In the genomic region with DNA sequence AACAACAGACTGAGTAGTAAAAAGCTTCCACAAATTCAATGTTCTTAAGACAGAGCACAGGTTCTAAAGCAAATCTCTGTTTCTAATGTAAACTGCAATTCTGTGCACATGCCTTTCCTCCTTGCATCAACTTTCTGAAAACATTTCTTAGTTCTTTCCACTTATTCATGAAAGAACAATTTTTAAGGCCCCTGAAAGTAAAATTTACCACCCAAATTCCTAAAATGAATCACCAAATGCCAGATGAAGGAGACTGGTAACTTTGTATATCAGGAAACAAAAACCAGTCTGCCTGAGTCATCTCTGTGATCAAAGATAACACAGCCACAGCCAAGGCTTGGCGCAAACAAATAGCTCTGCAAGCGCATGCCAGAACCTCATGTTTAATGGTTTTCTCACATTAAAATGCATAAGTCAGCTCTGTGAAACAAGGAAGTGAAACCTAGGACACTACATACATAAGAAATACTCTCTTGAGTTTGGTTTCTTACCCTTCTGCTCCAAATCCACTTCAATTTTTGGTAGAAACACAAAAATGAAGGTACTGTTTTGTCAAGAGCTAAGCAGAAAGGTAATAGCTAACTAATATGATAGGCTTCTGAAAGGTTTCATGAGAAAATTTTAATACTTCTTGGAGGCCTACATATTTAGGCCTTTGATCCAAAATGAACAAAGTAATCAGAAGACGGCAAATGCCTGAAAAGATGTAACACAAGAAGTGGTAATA, we compare ENCODE assay signal across 1 cellular context.
TF ChIP-seq lines count a peak whose summit lies in the region.

No MANE protein-coding gene starts in this region.

TF ChIP-seq in K562, 482 proteins besides CTCF, POLR2A, EP300 and RAD21 (continued from another document and continues in another):
- TF ChIP-seq, protein P1, sequence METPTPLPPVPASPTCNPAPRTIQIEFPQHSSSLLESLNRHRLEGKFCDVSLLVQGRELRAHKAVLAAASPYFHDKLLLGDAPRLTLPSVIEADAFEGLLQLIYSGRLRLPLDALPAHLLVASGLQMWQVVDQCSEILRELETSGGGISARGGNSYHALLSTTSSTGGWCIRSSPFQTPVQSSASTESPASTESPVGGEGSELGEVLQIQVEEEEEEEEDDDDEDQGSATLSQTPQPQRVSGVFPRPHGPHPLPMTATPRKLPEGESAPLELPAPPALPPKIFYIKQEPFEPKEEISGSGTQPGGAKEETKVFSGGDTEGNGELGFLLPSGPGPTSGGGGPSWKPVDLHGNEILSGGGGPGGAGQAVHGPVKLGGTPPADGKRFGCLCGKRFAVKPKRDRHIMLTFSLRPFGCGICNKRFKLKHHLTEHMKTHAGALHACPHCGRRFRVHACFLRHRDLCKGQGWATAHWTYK (CRISPR knock-in tag; IDR thresholded peaks at IDR 0.05), result peak; percentile 45; the same call in 1 of the 2 replicates
- TF ChIP-seq NFE2 (IDR thresholded peaks at IDR 0.05; ENCODE audit: low read depth) (peak; percentile 95), FOSL1 (tag; conservative IDR thresholded peaks at IDR 0.05) (peak; percentile 98), ZNF444 (CRISPR knock-in tag; IDR thresholded peaks at IDR 0.05) (no peak), CAMTA2 (CRISPR knock-in tag; conservative IDR thresholded peaks at IDR 0.05) (no peak), TGIF2 (CRISPR knock-in tag; IDR thresholded peaks at IDR 0.05) (no peak), ZNF551 (CRISPR knock-in tag; IDR thresholded peaks at IDR 0.05) (no peak), LCOR (CRISPR knock-in tag; IDR thresholded peaks at IDR 0.05) (peak; percentile 19; the same call in 1 of the 2 replicates), CBFA2T2 (conservative IDR thresholded peaks at IDR 0.05) (peak; percentile 69), ZZZ3 (IDR thresholded peaks at IDR 0.05) (no peak), PHB2 (IDR thresholded peaks at IDR 0.05; ENCODE audit: low read depth) (no peak), SP2 (IDR thresholded peaks at IDR 0.05; ENCODE audit: extremely low read depth, low read depth, low read length, poor library complexity, severe bottlenecking) (no peak), MTA2 (IDR thresholded peaks at IDR 0.05; ENCODE audit: low read depth) (peak; percentile 61), NFIC (IDR thresholded peaks at IDR 0.05) (peak; percentile 38), ZNF133 (CRISPR knock-in tag; IDR thresholded peaks at IDR 0.05) (no peak), FOXJ2 (tag; IDR thresholded peaks at IDR 0.05) (0 out of 2 replicates have a peak, but pooled peaks have one; percentile 60), NFE2L1 (tag; IDR thresholded peaks at IDR 0.05; ENCODE audit: borderline replicate concordance, low read depth) (no peak), ZNF766 (CRISPR knock-in tag; conservative IDR thresholded peaks at IDR 0.05) (peak; percentile 88; the same call in 1 of the 2 replicates), ZNF707 (CRISPR knock-in tag; conservative IDR thresholded peaks at IDR 0.05) (no peak), ZKSCAN8 (CRISPR knock-in tag; IDR thresholded peaks at IDR 0.05) (peak; percentile 73; the same call in 1 of the 2 replicates), ZNF232 (CRISPR knock-in tag; IDR thresholded peaks at IDR 0.05) (no peak), ZKSCAN1 (IDR thresholded peaks at IDR 0.05; ENCODE audit: low read depth, low read length) (0 out of 2 replicates have a peak, but pooled peaks have one; percentile 24), RAD51 (IDR thresholded peaks at IDR 0.05; ENCODE audit: borderline replicate concordance, low read depth) (peak; percentile 63), ZNF311 (CRISPR knock-in tag; IDR thresholded peaks at IDR 0.05) (no peak), ZNF589 (CRISPR knock-in tag; IDR thresholded peaks at IDR 0.05; ENCODE audit: low read depth) (peak; percentile 93), CBX1 (IDR thresholded peaks at IDR 0.05; ENCODE audit: low read depth) (no peak), MAFG (tag; conservative IDR thresholded peaks at IDR 0.05) (peak; percentile 80), HMG20B (CRISPR knock-in tag; IDR thresholded peaks at IDR 0.05) (no peak), FOXA3 (CRISPR knock-in tag; conservative IDR thresholded peaks at IDR 0.05 in 1 of 2, IDR thresholded peaks at IDR 0.05 in 1 of 2) (peak in 1 of 2 experiments; percentile 29; a peak in 1 of 4 replicates), HIVEP1 (CRISPR knock-in tag; IDR thresholded peaks at IDR 0.05) (no peak), U2AF1 (optimal IDR thresholded peaks at IDR 0.05; ENCODE audit: low read depth, low read length) (no peak), ZNF507 (tag; conservative IDR thresholded peaks at IDR 0.05) (no peak), TCF7L2 (IDR thresholded peaks at IDR 0.05; ENCODE audit: low read depth, low read length) (no peak), ZNF764 (CRISPR knock-in tag; IDR thresholded peaks at IDR 0.05; ENCODE audit: low read depth) (no peak), SRSF1 (IDR thresholded peaks at IDR 0.05; ENCODE audit: low read depth, low read length) (no peak), CC2D1A (IDR thresholded peaks at IDR 0.05) (no peak), EWSR1 (IDR thresholded peaks at IDR 0.05; ENCODE audit: borderline replicate concordance, low read depth, partially characterized antibody) (no peak), NELFE (IDR thresholded peaks at IDR 0.05; ENCODE audit: insufficient read depth, insufficient read length) (no peak), EZH2 (IDR thresholded peaks at IDR 0.05; ENCODE audit: borderline replicate concordance, low read depth, low read length) (no peak), ZNF282 (CRISPR knock-in tag; IDR thresholded peaks at IDR 0.05) (no peak), JUN (IDR thresholded peaks at IDR 0.05; ENCODE audit: borderline replicate concordance, low read depth, low read length) (peak; percentile 93), JUN (CRISPR knock-in tag; IDR thresholded peaks at IDR 0.05; ENCODE audit: borderline replicate concordance) (no peak), ZEB2 (IDR thresholded peaks at IDR 0.05) (no peak)
- TF ChIP-seq, protein P2, sequence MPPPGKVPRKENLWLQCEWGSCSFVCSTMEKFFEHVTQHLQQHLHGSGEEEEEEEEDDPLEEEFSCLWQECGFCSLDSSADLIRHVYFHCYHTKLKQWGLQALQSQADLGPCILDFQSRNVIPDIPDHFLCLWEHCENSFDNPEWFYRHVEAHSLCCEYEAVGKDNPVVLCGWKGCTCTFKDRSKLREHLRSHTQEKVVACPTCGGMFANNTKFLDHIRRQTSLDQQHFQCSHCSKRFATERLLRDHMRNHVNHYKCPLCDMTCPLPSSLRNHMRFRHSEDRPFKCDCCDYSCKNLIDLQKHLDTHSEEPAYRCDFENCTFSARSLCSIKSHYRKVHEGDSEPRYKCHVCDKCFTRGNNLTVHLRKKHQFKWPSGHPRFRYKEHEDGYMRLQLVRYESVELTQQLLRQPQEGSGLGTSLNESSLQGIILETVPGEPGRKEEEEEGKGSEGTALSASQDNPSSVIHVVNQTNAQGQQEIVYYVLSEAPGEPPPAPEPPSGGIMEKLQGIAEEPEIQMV (tag; conservative IDR thresholded peaks at IDR 0.05; ENCODE audit: low read depth), result no peak
- TF ChIP-seq, protein P3, sequence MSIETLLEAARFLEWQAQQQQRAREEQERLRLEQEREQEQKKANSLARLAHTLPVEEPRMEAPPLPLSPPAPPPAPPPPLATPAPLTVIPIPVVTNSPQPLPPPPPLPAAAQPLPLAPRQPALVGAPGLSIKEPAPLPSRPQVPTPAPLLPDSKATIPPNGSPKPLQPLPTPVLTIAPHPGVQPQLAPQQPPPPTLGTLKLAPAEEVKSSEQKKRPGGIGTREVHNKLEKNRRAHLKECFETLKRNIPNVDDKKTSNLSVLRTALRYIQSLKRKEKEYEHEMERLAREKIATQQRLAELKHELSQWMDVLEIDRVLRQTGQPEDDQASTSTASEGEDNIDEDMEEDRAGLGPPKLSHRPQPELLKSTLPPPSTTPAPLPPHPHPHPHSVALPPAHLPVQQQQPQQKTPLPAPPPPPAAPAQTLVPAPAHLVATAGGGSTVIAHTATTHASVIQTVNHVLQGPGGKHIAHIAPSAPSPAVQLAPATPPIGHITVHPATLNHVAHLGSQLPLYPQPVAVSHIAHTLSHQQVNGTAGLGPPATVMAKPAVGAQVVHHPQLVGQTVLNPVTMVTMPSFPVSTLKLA (conservative IDR thresholded peaks at IDR 0.05), result peak in 1 of 2 experiments; percentile 16; a peak in 1 of 4 replicates
- TF ChIP-seq, protein P4, sequence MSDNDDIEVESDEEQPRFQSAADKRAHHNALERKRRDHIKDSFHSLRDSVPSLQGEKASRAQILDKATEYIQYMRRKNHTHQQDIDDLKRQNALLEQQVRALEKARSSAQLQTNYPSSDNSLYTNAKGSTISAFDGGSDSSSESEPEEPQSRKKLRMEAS (CRISPR knock-in tag; IDR thresholded peaks at IDR 0.05), result no peak; the same call in 1 of the 2 replicates
- TF ChIP-seq, protein P5, sequence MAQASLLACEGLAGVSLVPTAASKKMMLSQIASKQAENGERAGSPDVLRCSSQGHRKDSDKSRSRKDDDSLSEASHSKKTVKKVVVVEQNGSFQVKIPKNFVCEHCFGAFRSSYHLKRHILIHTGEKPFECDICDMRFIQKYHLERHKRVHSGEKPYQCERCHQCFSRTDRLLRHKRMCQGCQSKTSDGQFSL (CRISPR knock-in tag; IDR thresholded peaks at IDR 0.05), result no peak
- TF ChIP-seq, protein P5 (tag; IDR thresholded peaks at IDR 0.05), result no peak
- TF ChIP-seq, protein P6, sequence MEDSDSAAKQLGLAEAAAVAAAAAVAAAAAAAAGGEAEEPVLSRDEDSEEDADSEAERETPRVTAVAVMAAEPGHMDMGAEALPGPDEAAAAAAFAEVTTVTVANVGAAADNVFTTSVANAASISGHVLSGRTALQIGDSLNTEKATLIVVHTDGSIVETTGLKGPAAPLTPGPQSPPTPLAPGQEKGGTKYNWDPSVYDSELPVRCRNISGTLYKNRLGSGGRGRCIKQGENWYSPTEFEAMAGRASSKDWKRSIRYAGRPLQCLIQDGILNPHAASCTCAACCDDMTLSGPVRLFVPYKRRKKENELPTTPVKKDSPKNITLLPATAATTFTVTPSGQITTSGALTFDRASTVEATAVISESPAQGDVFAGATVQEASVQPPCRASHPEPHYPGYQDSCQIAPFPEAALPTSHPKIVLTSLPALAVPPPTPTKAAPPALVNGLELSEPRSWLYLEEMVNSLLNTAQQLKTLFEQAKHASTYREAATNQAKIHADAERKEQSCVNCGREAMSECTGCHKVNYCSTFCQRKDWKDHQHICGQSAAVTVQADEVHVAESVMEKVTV (CRISPR knock-in tag; IDR thresholded peaks at IDR 0.05), result no peak
- TF ChIP-seq, protein P7, sequence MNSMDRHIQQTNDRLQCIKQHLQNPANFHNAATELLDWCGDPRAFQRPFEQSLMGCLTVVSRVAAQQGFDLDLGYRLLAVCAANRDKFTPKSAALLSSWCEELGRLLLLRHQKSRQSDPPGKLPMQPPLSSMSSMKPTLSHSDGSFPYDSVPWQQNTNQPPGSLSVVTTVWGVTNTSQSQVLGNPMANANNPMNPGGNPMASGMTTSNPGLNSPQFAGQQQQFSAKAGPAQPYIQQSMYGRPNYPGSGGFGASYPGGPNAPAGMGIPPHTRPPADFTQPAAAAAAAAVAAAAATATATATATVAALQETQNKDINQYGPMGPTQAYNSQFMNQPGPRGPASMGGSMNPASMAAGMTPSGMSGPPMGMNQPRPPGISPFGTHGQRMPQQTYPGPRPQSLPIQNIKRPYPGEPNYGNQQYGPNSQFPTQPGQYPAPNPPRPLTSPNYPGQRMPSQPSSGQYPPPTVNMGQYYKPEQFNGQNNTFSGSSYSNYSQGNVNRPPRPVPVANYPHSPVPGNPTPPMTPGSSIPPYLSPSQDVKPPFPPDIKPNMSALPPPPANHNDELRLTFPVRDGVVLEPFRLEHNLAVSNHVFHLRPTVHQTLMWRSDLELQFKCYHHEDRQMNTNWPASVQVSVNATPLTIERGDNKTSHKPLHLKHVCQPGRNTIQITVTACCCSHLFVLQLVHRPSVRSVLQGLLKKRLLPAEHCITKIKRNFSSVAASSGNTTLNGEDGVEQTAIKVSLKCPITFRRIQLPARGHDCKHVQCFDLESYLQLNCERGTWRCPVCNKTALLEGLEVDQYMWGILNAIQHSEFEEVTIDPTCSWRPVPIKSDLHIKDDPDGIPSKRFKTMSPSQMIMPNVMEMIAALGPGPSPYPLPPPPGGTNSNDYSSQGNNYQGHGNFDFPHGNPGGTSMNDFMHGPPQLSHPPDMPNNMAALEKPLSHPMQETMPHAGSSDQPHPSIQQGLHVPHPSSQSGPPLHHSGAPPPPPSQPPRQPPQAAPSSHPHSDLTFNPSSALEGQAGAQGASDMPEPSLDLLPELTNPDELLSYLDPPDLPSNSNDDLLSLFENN (IDR thresholded peaks at IDR 0.05; ENCODE audit: low read depth in 2 of 2, low read length in 2 of 2), result peak in 1 of 2 experiments; percentile 76; a peak in 1 of 4 replicates
- TF ChIP-seq, protein P8, sequence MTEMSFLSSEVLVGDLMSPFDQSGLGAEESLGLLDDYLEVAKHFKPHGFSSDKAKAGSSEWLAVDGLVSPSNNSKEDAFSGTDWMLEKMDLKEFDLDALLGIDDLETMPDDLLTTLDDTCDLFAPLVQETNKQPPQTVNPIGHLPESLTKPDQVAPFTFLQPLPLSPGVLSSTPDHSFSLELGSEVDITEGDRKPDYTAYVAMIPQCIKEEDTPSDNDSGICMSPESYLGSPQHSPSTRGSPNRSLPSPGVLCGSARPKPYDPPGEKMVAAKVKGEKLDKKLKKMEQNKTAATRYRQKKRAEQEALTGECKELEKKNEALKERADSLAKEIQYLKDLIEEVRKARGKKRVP (CRISPR knock-in tag; IDR thresholded peaks at IDR 0.05), result 0 out of 2 replicates have a peak, but pooled peaks have one; percentile 3
- TF ChIP-seq, protein P9, sequence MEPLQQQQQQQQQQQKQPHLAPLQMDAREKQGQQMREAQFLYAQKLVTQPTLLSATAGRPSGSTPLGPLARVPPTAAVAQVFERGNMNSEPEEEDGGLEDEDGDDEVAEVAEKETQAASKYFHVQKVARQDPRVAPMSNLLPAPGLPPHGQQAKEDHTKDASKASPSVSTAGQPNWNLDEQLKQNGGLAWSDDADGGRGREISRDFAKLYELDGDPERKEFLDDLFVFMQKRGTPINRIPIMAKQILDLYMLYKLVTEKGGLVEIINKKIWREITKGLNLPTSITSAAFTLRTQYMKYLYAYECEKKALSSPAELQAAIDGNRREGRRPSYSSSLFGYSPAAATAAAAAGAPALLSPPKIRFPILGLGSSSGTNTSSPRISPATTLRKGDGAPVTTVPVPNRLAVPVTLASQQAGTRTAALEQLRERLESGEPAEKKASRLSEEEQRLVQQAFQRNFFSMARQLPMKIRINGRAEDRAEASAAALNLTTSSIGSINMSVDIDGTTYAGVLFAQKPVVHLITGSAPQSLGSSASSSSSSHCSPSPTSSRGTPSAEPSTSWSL (CRISPR knock-in tag; IDR thresholded peaks at IDR 0.05; ENCODE audit: borderline replicate concordance), result no peak
